37 cellular contexts compared by ENCODE assay signal in genomic region chr14:73961192-73961591, GRCh38.
"Had no signal": no experiment of that assay in that cellular context is flagged by ENCODE, and none has a peak within 500 bp of the region (broad histone marks: within the 10 kb centered on the region; RNA-seq: fewer than 3 reads in every experiment).

No MANE protein-coding gene starts in this region.

- H3K27me3 ChIP-seq: MG63, Peyer's patch, SJSA1 had no signal

- H3K4me2 ChIP-seq: SK-N-SH had no signal

- H3K4me3 ChIP-seq: MG63, Peyer's patch, SJSA1 had no signal

- H3K9me3 ChIP-seq: MG63, Peyer's patch, SJSA1, SK-N-SH had no signal

- H3K27me3 Mint-ChIP-seq: activated B cell treated with CpG ODN at 0.5 μM for 24 hours; activated CD4-positive, alpha-beta memory T cell treated with anti-CD3 and anti-CD28 coated beads for 36 hours; activated naive CD4-positive, alpha-beta T cell treated with anti-CD3 and anti-CD28 coated beads, Interleukin-2, amount 10 ng/mL, durations not matched to agents 7 days and 5 days; activated naive CD8-positive, alpha-beta T cell; activated naive CD8-positive, alpha-beta T cell treated with anti-CD3 and anti-CD28 coated beads, Interleukin-2, amount 50 U/mL, for 24 hours; brain; T-cell; T-helper 17 cell had no signal

- H3K9me3 Mint-ChIP-seq: activated B cell treated with CpG ODN at 0.5 μM for 24 hours; activated CD4-positive, alpha-beta memory T cell treated with anti-CD3 and anti-CD28 coated beads for 36 hours; activated naive CD4-positive, alpha-beta T cell treated with anti-CD3 and anti-CD28 coated beads, Interleukin-2, amount 10 ng/mL, durations not matched to agents 7 days and 5 days; activated naive CD8-positive, alpha-beta T cell treated with anti-CD3 and anti-CD28 coated beads, Interleukin-2, amount 50 U/mL, for 24 hours; activated T-cell treated with anti-CD3 and anti-CD28 coated beads, Interleukin-2, amount 50 U/mL, for 4 hours; activated T-helper 1 cell treated with anti-CD3 and anti-CD28 coated beads, Interleukin-12 subunit alpha, Interleukin-12 subunit beta, Interleukin-2, Interleukin-4 antibody, amounts not matched to agents 30 ng/mL and 10 ng/mL and 1 ng/mL, durations not matched to agents 14 hours and 24 hours and 36 hours; brain; T-cell had no signal

- H3K9ac ChIP-seq: SK-N-SH had no signal

- H3K27ac Mint-ChIP-seq: activated B cell treated with CpG ODN at 0.5 μM for 24 hours; activated CD4-positive, alpha-beta memory T cell treated with anti-CD3 and anti-CD28 coated beads for 36 hours; activated naive CD8-positive, alpha-beta T cell; activated naive CD8-positive, alpha-beta T cell treated with anti-CD3 and anti-CD28 coated beads, Interleukin-2, amount 50 U/mL, for 24 hours; activated T-helper 1 cell treated with anti-CD3 and anti-CD28 coated beads, Interleukin-12 subunit alpha, Interleukin-12 subunit beta, Interleukin-2, Interleukin-4 antibody, amounts not matched to agents 30 ng/mL and 10 ng/mL and 1 ng/mL, durations not matched to agents 14 hours and 24 hours and 36 hours; brain; T-cell; T-helper 17 cell had no signal

- H3K4me1 ChIP-seq: Peyer's patch, SJSA1 had no signal

- DNase-seq: activated B cell treated with CpG ODN at 0.5 μM for 24 hours; activated CD4-positive, alpha-beta memory T cell treated with anti-CD3 and anti-CD28 coated beads for 36 hours; activated CD4-positive, alpha-beta T cell treated with anti-CD3 and anti-CD28 coated beads for 4 hours; activated CD4-positive, alpha-beta T cell treated with anti-CD3 and anti-CD28 coated beads, Interleukin-2, amount 50 U/mL, for 1 hour; activated CD4-positive, CD25-positive, alpha-beta regulatory T cell treated with anti-CD3 and anti-CD28 coated beads, Interleukin-2, amount 50 U/mL, for 72 hours; activated CD8-positive, alpha-beta memory T cell treated with anti-CD3 and anti-CD28 coated beads, Interleukin-2, amount 50 U/mL, for 4 hours; activated effector memory CD4-positive, alpha-beta T cell treated with Interleukin-2 at 50 U/mL for 16 hours; activated naive CD4-positive, alpha-beta T cell treated with anti-CD3 and anti-CD28 coated beads, Interleukin-2, amount 10 ng/mL, durations not matched to agents 7 days and 5 days; activated naive CD8-positive, alpha-beta T cell treated with anti-CD3 and anti-CD28 coated beads, Interleukin-2, amount 50 U/mL, for 24 hours; activated T-cell treated with anti-CD3 and anti-CD28 coated beads for 4 hours; activated T-cell treated with anti-CD3 and anti-CD28 coated beads, Interleukin-2, amount 50 U/mL, for 4 hours; anterior cingulate cortex; Kasumi-1; KG1; MG63; NCI-H1048; NCI-H1105 treated with DMSO at 0.1 percent for 48 hours; NCI-H1436; NCI-H1694; NCI-H1930; NCI-H345; NCI-H510A; NCI-H526; NCI-H748 treated with DMSO at 0.1 percent for 48 hours; NK-92 treated with Interleukin-12 subunit alpha and Interleukin-12 subunit beta, amount 100 ng/mL, for 24 hours; PC-3; Peyer's patch; RPMI8226; SHP77 treated with DMSO at 0.1 percent for 48 hours; SK-N-SH; T-cell; T-helper 17 cell had no signal

- H3K4me3 Mint-ChIP-seq: activated B cell treated with CpG ODN at 0.5 μM for 24 hours; activated CD4-positive, alpha-beta memory T cell treated with anti-CD3 and anti-CD28 coated beads for 36 hours; activated naive CD4-positive, alpha-beta T cell treated with anti-CD3 and anti-CD28 coated beads, Interleukin-2, amount 10 ng/mL, durations not matched to agents 7 days and 5 days; activated naive CD8-positive, alpha-beta T cell; activated naive CD8-positive, alpha-beta T cell treated with anti-CD3 and anti-CD28 coated beads, Interleukin-2, amount 50 U/mL, for 24 hours; activated T-cell treated with anti-CD3 and anti-CD28 coated beads, Interleukin-2, amount 50 U/mL, for 4 hours; activated T-helper 1 cell treated with anti-CD3 and anti-CD28 coated beads, Interleukin-12 subunit alpha, Interleukin-12 subunit beta, Interleukin-2, Interleukin-4 antibody, amounts not matched to agents 30 ng/mL and 10 ng/mL and 1 ng/mL, durations not matched to agents 14 hours and 24 hours and 36 hours; brain; T-cell; T-helper 17 cell had no signal

- H3K36me3 Mint-ChIP-seq: activated naive CD8-positive, alpha-beta T cell had no signal

- H3K27ac ChIP-seq: Peyer's patch, SJSA1, VCaP had no signal

- H3K4me1 Mint-ChIP-seq: activated B cell treated with CpG ODN at 0.5 μM for 24 hours; activated naive CD4-positive, alpha-beta T cell treated with anti-CD3 and anti-CD28 coated beads, Interleukin-2, amount 10 ng/mL, durations not matched to agents 7 days and 5 days; activated naive CD8-positive, alpha-beta T cell treated with anti-CD3 and anti-CD28 coated beads, Interleukin-2, amount 50 U/mL, for 24 hours; T-cell; T-helper 17 cell had no signal

- ATAC-seq: activated naive CD8-positive, alpha-beta T cell treated with anti-CD3 and anti-CD28 coated beads, Interleukin-2, amount 50 U/mL, for 24 hours; activated T-cell treated with anti-CD3 and anti-CD28 coated beads, Interleukin-2, amount 50 U/mL, for 4 hours; PC-3; T-cell; T-helper 17 cell had no signal
